25 cellular contexts compared by ENCODE assay signal in the genomic region with DNA sequence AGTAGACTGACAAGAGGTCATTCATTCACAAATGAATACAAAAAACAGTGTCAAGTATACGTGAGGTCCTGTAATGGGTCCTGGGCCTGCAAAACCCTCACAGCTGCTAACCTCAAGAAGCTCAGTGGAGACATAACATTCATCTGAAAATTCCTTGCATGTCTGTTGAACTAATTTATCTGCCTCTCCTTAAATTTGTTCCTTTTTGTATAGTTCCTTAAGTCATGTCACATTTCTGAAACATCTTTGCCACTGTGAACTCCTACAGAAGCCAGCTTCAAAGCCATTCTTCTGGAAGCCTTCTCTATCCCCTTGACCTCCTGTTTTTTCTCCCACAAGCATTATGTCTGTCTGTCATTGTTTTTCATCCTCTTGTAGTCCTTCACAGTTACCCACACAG. TPM values are rescaled to one million over a fixed set of nuclear protein-coding genes. Genes with fewer than 3 reads are reported as not detected.
"Had no signal": no experiment of that assay in that cellular context is flagged by ENCODE, and none has a peak within 500 bp of the region (broad histone marks: within the 10 kb centered on the region; RNA-seq: fewer than 3 reads in every experiment).

No MANE protein-coding gene starts in this region.

- H3K4me3 ChIP-seq: lung, stomach, thoracic aorta had no signal

- H3K27ac ChIP-seq: brain microvascular endothelial cell, stomach, thoracic aorta had no signal

- H3K27ac Mint-ChIP-seq: activated naive CD4-positive, alpha-beta T cell treated with anti-CD3 and anti-CD28 coated beads, Interleukin-2, amount 50 U/mL, for 24 hours; immature natural killer cell; nephron had no signal

- H3K36me3 Mint-ChIP-seq: activated naive CD4-positive, alpha-beta T cell treated with anti-CD3 and anti-CD28 coated beads, Interleukin-2, amount 50 U/mL, for 24 hours; immature natural killer cell had no signal

- H3K9me3 ChIP-seq: stomach, thoracic aorta had no signal

- H3K4me1 ChIP-seq: stomach had no signal

- FAIRE-seq: TTC549, urothelium cell line had no signal

- DNase-seq: activated CD4-positive, CD25-positive, alpha-beta regulatory T cell; activated effector memory CD4-positive, alpha-beta T cell treated with Interleukin-2 at 50 U/mL for 16 hours; activated T-cell treated with anti-CD3 and anti-CD28 coated beads, Interleukin-2, amount 50 U/mL, for 1 hour; amniotic stem cell; brain microvascular endothelial cell; cerebellar nuclear complex; dermis blood vessel endothelial cell; immature natural killer cell; left cardiac atrium; stimulated activated CD4-positive, alpha-beta T cell treated with anti-CD3 and anti-CD28 coated beads, Interleukin-15, amount 100 ng/mL, for 24 hours; stimulated activated CD4-positive, alpha-beta T cell treated with anti-CD3 and anti-CD28 coated beads, Interleukin-4, amount 100 ng/mL, for 4 hours; stomach; T-helper 2 cell had no signal

- H3K27me3 ChIP-seq: brain microvascular endothelial cell, stomach had no signal

- H3K36me3 ChIP-seq: brain microvascular endothelial cell, stomach, thoracic aorta had no signal

- H3K4me1 Mint-ChIP-seq: activated naive CD4-positive, alpha-beta T cell treated with anti-CD3 and anti-CD28 coated beads, Interleukin-2, amount 50 U/mL, for 24 hours; immature natural killer cell; nephron had no signal

- H3K9me3 Mint-ChIP-seq: activated naive CD4-positive, alpha-beta T cell treated with anti-CD3 and anti-CD28 coated beads, Interleukin-2, amount 50 U/mL, for 24 hours; nephron had no signal

- H3K4me3 Mint-ChIP-seq: activated naive CD4-positive, alpha-beta T cell treated with anti-CD3 and anti-CD28 coated beads, Interleukin-2, amount 50 U/mL, for 24 hours; immature natural killer cell; nephron had no signal

RNA-seq across cellular contexts. Expression of a gene that starts 9.9 kb away (rescaled TPM):
- total RNA-seq: dermis blood vessel endothelial cell, left cardiac atrium, omental fat pad, renal cortical epithelial cell, thoracic aorta had no signal
- polyA plus RNA-seq: esophagus, immature natural killer cell, lung, stomach had no signal

RNA-seq across cellular contexts. Expression of a gene that starts 22.1 kb away (rescaled TPM):
- total RNA-seq: dermis blood vessel endothelial cell, left cardiac atrium, omental fat pad, renal cortical epithelial cell, stomach, thoracic aorta had no signal
- polyA plus RNA-seq: esophagus, immature natural killer cell, lung, stomach had no signal

RNA-seq across cellular contexts. Expression of a gene that starts 25.1 kb away (rescaled TPM):
- total RNA-seq: dermis blood vessel endothelial cell, fibroblast of villous mesenchyme, left cardiac atrium, renal cortical epithelial cell, thoracic aorta had no signal
- polyA plus RNA-seq: esophagus had no signal

RNA-seq across cellular contexts. Expression of a gene that starts 30.0 kb away (rescaled TPM):
- total RNA-seq: dermis blood vessel endothelial cell, fibroblast of villous mesenchyme, left cardiac atrium, omental fat pad, renal cortical epithelial cell, thoracic aorta had no signal
- polyA plus RNA-seq: esophagus, immature natural killer cell, stomach had no signal

RNA-seq across cellular contexts. Expression of a gene that starts 44.4 kb away (rescaled TPM):
- total RNA-seq: dermis blood vessel endothelial cell, fibroblast of villous mesenchyme, left cardiac atrium, mucosa of gallbladder, renal cortical epithelial cell, skeletal muscle tissue, thoracic aorta had no signal
- polyA plus RNA-seq: esophagus, immature natural killer cell, lung, stomach had no signal
